ENCODE assay signal across 1 cellular context in the genomic region with DNA sequence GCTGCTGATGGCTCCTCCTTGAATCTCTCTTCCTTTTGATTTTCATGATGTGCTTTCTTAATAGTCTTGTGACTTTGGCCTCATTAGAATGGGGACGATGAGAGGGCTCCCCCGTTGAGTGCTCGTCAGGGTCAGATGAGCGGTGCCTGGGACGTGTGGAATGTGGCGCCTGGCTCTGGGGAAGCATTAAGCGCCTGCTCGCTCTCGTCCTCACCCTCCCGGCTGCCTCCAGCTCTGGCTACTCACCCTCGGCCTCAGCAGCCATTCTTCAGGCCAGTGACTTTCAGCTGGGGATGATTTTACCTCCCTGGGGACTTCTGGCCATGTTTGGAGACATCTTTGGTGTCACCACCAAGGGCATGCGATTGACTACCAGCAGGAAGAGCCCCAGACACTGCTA.
TF ChIP-seq lines count a peak whose summit lies in the region.

No MANE protein-coding gene starts in this region.

TF ChIP-seq in SK-N-SH, 30 proteins besides CTCF, POLR2A, EP300 and RAD21 (continued from another document):
- TF ChIP-seq FOXJ3 (CRISPR knock-in tag; IDR thresholded peaks at IDR 0.05), result no peak
- TF ChIP-seq ELF1 (IDR thresholded peaks at IDR 0.05), result no peak
- TF ChIP-seq, protein P1, sequence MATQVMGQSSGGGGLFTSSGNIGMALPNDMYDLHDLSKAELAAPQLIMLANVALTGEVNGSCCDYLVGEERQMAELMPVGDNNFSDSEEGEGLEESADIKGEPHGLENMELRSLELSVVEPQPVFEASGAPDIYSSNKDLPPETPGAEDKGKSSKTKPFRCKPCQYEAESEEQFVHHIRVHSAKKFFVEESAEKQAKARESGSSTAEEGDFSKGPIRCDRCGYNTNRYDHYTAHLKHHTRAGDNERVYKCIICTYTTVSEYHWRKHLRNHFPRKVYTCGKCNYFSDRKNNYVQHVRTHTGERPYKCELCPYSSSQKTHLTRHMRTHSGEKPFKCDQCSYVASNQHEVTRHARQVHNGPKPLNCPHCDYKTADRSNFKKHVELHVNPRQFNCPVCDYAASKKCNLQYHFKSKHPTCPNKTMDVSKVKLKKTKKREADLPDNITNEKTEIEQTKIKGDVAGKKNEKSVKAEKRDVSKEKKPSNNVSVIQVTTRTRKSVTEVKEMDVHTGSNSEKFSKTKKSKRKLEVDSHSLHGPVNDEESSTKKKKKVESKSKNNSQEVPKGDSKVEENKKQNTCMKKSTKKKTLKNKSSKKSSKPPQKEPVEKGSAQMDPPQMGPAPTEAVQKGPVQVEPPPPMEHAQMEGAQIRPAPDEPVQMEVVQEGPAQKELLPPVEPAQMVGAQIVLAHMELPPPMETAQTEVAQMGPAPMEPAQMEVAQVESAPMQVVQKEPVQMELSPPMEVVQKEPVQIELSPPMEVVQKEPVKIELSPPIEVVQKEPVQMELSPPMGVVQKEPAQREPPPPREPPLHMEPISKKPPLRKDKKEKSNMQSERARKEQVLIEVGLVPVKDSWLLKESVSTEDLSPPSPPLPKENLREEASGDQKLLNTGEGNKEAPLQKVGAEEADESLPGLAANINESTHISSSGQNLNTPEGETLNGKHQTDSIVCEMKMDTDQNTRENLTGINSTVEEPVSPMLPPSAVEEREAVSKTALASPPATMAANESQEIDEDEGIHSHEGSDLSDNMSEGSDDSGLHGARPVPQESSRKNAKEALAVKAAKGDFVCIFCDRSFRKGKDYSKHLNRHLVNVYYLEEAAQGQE (IDR thresholded peaks at IDR 0.05; ENCODE audit: low read depth, low read length), result no peak
- TF ChIP-seq RCOR1 (IDR thresholded peaks at IDR 0.05; ENCODE audit: low read length), result no peak
- TF ChIP-seq TAF1 (IDR thresholded peaks at IDR 0.05; ENCODE audit: borderline replicate concordance, low read depth, low read length), result no peak
- no peak for TF ChIP-seq TEAD4 (IDR thresholded peaks at IDR 0.05; ENCODE audit: borderline replicate concordance, insufficient read depth)
